ENCODE assay signal across 22 cellular contexts in genomic region chr9:134315716-134316443, GRCh38. TPM values are rescaled to one million over a fixed set of nuclear protein-coding genes. Genes with fewer than 3 reads are reported as not detected.
DNase-seq lines count a peak whose midpoint lies in the region; ATAC-seq lines count a peak whose summit lies in the region.
"Had no signal": no experiment of that assay in that cellular context is flagged by ENCODE, and none has a peak within 500 bp of the region (broad histone marks: within the 10 kb centered on the region; RNA-seq: fewer than 3 reads in every experiment).

No MANE protein-coding gene starts in this region.

- peak overlapping the region; percentile 15 for H2BK15ac ChIP-seq in neuronal stem cell (ENCODE audit: low read length)

- no peak overlapping the region for H3K4me2 ChIP-seq in neuronal stem cell (ENCODE audit: insufficient read depth, low read length, poor library complexity, severe bottlenecking)
- H3K4me2 ChIP-seq: GM23338 had no signal

- intact Hi-C loops in left ventricle myocardium superior (cut with micrococcal nuclease), result no loop called here

- no peak overlapping the region for H3K4me3 ChIP-seq in neuronal stem cell (ENCODE audit: low read length in 2 of 2)
- H3K4me3 ChIP-seq: body of pancreas, GM23338, stomach, transverse colon had no signal

- no peak overlapping the region for H2BK12ac ChIP-seq in neuronal stem cell (ENCODE audit: low read length)

- WGBS in neuronal stem cell (ENCODE audit: extremely low coverage in 2 of 2, insufficient read length in 2 of 2, insufficient replicate concordance in 1 of 2), 2 donors, result no CpG with 5 or more reads among the region's 19 CpGs

- H4K8ac ChIP-seq in neuronal stem cell (ENCODE audit: low read depth, low read length), result no peak overlapping the region

- H3K36me3 ChIP-seq in neuronal stem cell (replicated peaks in 1 of 2; ENCODE audit: control insufficient read depth in 2 of 2, insufficient read depth in 2 of 2, low read length in 2 of 2), result no peaks in the 10 kb centered on the region
- H3K36me3 ChIP-seq: stomach, transverse colon had no signal

- H4K91ac ChIP-seq in neuronal stem cell (ENCODE audit: low read depth, low read length, poor library complexity), result no peak overlapping the region

- DNase-seq in AG08395 (ENCODE audit: low spot score), result peak; percentile 13
- peak; percentile 74 for DNase-seq in RPMI8226
- peak; percentile 32 for DNase-seq in left ventricle myocardium superior
- DNase-seq in neuronal stem cell (ENCODE audit: low spot score), result no peak
- no peak for DNase-seq in effector CD4-positive, alpha-beta T cell
- no peak for DNase-seq in DMS114 treated with DMSO at 0.1 percent for 48 hours (lab: John Stamatoyannopoulos, UW; ENCODE audit: unreplicated experiment)
- DNase-seq: activated B cell treated with CpG ODN at 0.5 μM for 24 hours; activated CD4-positive, alpha-beta memory T cell treated with anti-CD3 and anti-CD28 coated beads for 36 hours; activated effector memory CD4-positive, alpha-beta T cell treated with Interleukin-2 at 50 U/mL for 16 hours; activated naive CD8-positive, alpha-beta T cell treated with anti-CD3 and anti-CD28 coated beads, Interleukin-2, amount 50 U/mL, for 24 hours; Calu3; NCI-H1417 treated with DMSO at 0.1 percent for 48 hours; NCI-H510A; NK-92 treated with Interleukin-12 subunit alpha and Interleukin-12 subunit beta, amount 100 ng/mL, for 24 hours; stimulated activated CD4-positive, alpha-beta T cell treated with anti-CD3 and anti-CD28 coated beads, Interleukin-12 subunit alpha, Interleukin-12 subunit beta, amount 100 ng/mL, for 4 hours; stimulated activated CD4-positive, alpha-beta T cell treated with anti-CD3 and anti-CD28 coated beads, Interleukin-4, amount 100 ng/mL, for 4 hours; stomach; transverse colon had no signal

- no peak for ATAC-seq in left ventricle myocardium superior
- ATAC-seq in HG02970 (IDR thresholded peaks at IDR 0.05; ENCODE audit: low FRiP score, unreplicated experiment), result no peak
- ATAC-seq in HG03521 (IDR thresholded peaks at IDR 0.05; ENCODE audit: unreplicated experiment), result no peak

- peak overlapping the region; percentile 45 for H2AFZ ChIP-seq in neuronal stem cell (ENCODE audit: low read length)
- H2AFZ ChIP-seq: GM23338 had no signal

- H3K27ac ChIP-seq in neuronal stem cell (replicated peaks; ENCODE audit: low read length), result no peak overlapping the region
- H3K27ac ChIP-seq: body of pancreas, transverse colon had no signal

- H3K4me1 ChIP-seq in neuronal stem cell (ENCODE audit: control insufficient read depth in 2 of 2, insufficient read depth in 1 of 2, low read depth in 1 of 2, low read length in 2 of 2), result peaks cover 11 to 25% of the 10 kb centered on the region in 2 donors

- H2BK120ac ChIP-seq in neuronal stem cell (ENCODE audit: low read depth, low read length), result no peak overlapping the region

- H3K27me3 ChIP-seq in neuronal stem cell (ENCODE audit: control insufficient read depth in 3 of 3, insufficient read depth in 3 of 3, low read depth in 1 of 3, low read length in 3 of 3), result peaks cover 0 to 30% (median 0%) of the 10 kb centered on the region in 3 experiments
- H3K27me3 ChIP-seq: body of pancreas, stomach, transverse colon had no signal

- H2BK5ac ChIP-seq in neuronal stem cell (ENCODE audit: low read length), result no peak overlapping the region

- H3K4ac ChIP-seq in neuronal stem cell (ENCODE audit: low read length), result no peak overlapping the region

- H3K9me3 ChIP-seq in neuronal stem cell (replicated peaks in 1 of 2; ENCODE audit: control insufficient read depth in 2 of 2, insufficient read depth in 1 of 2, low read depth in 1 of 2, low read length in 2 of 2), result peaks cover 0 to 3% of the 10 kb centered on the region in 2 donors
- H3K9me3 ChIP-seq: body of pancreas, stomach, transverse colon had no signal

- peak overlapping the region; percentile 93 for H3K18ac ChIP-seq in neuronal stem cell (ENCODE audit: low read length)

- H3K23ac ChIP-seq in neuronal stem cell (ENCODE audit: low read depth, low read length, poor library complexity), result peak overlapping the region; percentile 30

- H2AK5ac ChIP-seq in neuronal stem cell (ENCODE audit: low read depth, low read length), result peak overlapping the region; percentile 99

- H3K14ac ChIP-seq in neuronal stem cell (ENCODE audit: low read length), result no peak overlapping the region

- no peaks in the 10 kb centered on the region for H3K79me1 ChIP-seq in neuronal stem cell (ENCODE audit: low read depth, low read length)

- H3K9ac ChIP-seq in neuronal stem cell (ENCODE audit: low read depth, low read length, poor library complexity), result no peak overlapping the region

RNA-seq across cellular contexts. Expression of gene RXRA, which starts 10.4 kb away (rescaled TPM):
- 90.8 TPM for total RNA-seq in left ventricle myocardium superior
- 36.1 TPM for polyA plus RNA-seq in neuronal stem cell (2013, experiment 1 of 2)
- 36.3 TPM for polyA plus RNA-seq in neuronal stem cell (2013, experiment 2 of 2)

Comparison
In these comparisons a context has a peak if more than half of its experiments do, and no peak if none do; other contexts are left out.
1. DNase-seq: peak in AG08395 (single experiment), RPMI8226 (single experiment) and left ventricle myocardium superior (single experiment); none in neuronal stem cell (single experiment), effector CD4-positive, alpha-beta T cell (single experiment) and DMS114 treated with DMSO at 0.1 percent for 48 hours (single experiment).